Comparison of ENCODE assay signal across 28 cellular contexts in genomic region chr13:92126399-92126798, GRCh38.
"Had no signal": no experiment of that assay in that cellular context is flagged by ENCODE, and none has a peak within 500 bp of the region (broad histone marks: within the 10 kb centered on the region; RNA-seq: fewer than 3 reads in every experiment).

No MANE protein-coding gene starts in this region.

- H3K27me3 Mint-ChIP-seq: dendritic cell treated with granulocyte-macrophage colony-stimulating factor and Interleukin-4, amounts not matched to agents 40 ng/mL and 50 ng/mL, for 4 days; effector memory CD8-positive, alpha-beta T cell; naive B cell had no signal

- DNase-seq: colonic mucosa; cortex of kidney; effector CD8-positive, alpha-beta T cell; effector memory CD8-positive, alpha-beta T cell; endodermal cell; erythroblast; esophagus squamous epithelium; foreskin fibroblast; foreskin melanocyte; gastrocnemius medialis; glutamatergic neuron; head of caudate nucleus; heart right ventricle; hippocampal formation; islet precursor cell; kidney; kidney glomerular epithelial cell; left colon; left ventricle myocardium superior; lower lobe of right lung; mesenchymal stem cell; mucosa of descending colon; naive B cell; naive thymus-derived CD8-positive, alpha-beta T cell had no signal

- H3K9me3 Mint-ChIP-seq: endodermal cell, mesothelial cell of epicardium had no signal

- H3K36me3 ChIP-seq: colonic mucosa, esophagus squamous epithelium, gastrocnemius medialis, heart right ventricle, left lung, lower lobe of right lung had no signal

- H3K4me1 ChIP-seq: colonic mucosa, esophagus squamous epithelium, gastrocnemius medialis, heart right ventricle, left lung, lower lobe of right lung had no signal

- H3K4me3 Mint-ChIP-seq: dendritic cell treated with granulocyte-macrophage colony-stimulating factor and Interleukin-4, amounts not matched to agents 40 ng/mL and 50 ng/mL, for 4 days; effector memory CD8-positive, alpha-beta T cell; endodermal cell; mesothelial cell of epicardium; naive B cell; naive thymus-derived CD8-positive, alpha-beta T cell had no signal

- H3K27me3 ChIP-seq: colonic mucosa, esophagus squamous epithelium, gastrocnemius medialis, heart right ventricle, left lung had no signal

- H3K9me3 ChIP-seq: colonic mucosa, esophagus squamous epithelium, gastrocnemius medialis, heart right ventricle, left lung, lower lobe of right lung, mucosa of descending colon had no signal

- ATAC-seq: effector memory CD8-positive, alpha-beta T cell; esophagus mucosa; gastrocnemius medialis; heart right ventricle; left colon; left lung; left ventricle myocardium superior; lower lobe of right lung; mucosa of descending colon; naive thymus-derived CD8-positive, alpha-beta T cell had no signal

- H3K36me3 Mint-ChIP-seq: mesothelial cell of epicardium; naive B cell; naive thymus-derived CD8-positive, alpha-beta T cell had no signal

- H3K27ac Mint-ChIP-seq: dendritic cell treated with granulocyte-macrophage colony-stimulating factor and Interleukin-4, amounts not matched to agents 40 ng/mL and 50 ng/mL, for 4 days; effector memory CD8-positive, alpha-beta T cell; endodermal cell; mesothelial cell of epicardium; naive B cell; naive thymus-derived CD8-positive, alpha-beta T cell had no signal

- H3K4me1 Mint-ChIP-seq: endodermal cell; naive B cell; naive thymus-derived CD8-positive, alpha-beta T cell had no signal

- H3K4me3 ChIP-seq: colonic mucosa, esophagus squamous epithelium, gastrocnemius medialis, heart right ventricle, left lung, lower lobe of right lung, mucosa of descending colon had no signal
